8 cellular contexts compared by ENCODE assay signal in genomic region chr3:123584284-123584987, GRCh38. TPM values are rescaled to one million over a fixed set of nuclear protein-coding genes. Genes with fewer than 3 reads are reported as not detected.
A peak's percentile ranks its signal among the peaks of the same experiment; 100 is the strongest.
DNase-seq lines count a peak whose midpoint lies in the region; ATAC-seq and TF ChIP-seq lines count a peak whose summit lies in the region.

No MANE protein-coding gene starts in this region.

- H3K4me3 Mint-ChIP-seq in activated naive CD4-positive, alpha-beta T cell treated with anti-CD3 and anti-CD28 coated beads, Interleukin-2, amount 50 U/mL, for 24 hours, result no peak overlapping the region

- peak; percentile 33 for ATAC-seq in GM21619 (IDR thresholded peaks at IDR 0.05; ENCODE audit: unreplicated experiment)

- peaks cover 12% of the 10 kb centered on the region for H3K36me3 Mint-ChIP-seq in activated naive CD4-positive, alpha-beta T cell treated with anti-CD3 and anti-CD28 coated beads, Interleukin-2, amount 50 U/mL, for 24 hours

- peak in 3 of 4 experiments; percentile 39 to 47 (median 40) for DNase-seq in activated CD4-positive, CD25-positive, alpha-beta regulatory T cell (lab: John Stamatoyannopoulos, UW)
- no peak for DNase-seq in activated CD4-positive, CD25-positive, alpha-beta regulatory T cell treated with anti-CD3 and anti-CD28 coated beads, Interleukin-2, amount 50 U/mL, for 72 hours
- DNase-seq in cardiac septum (ENCODE audit: low spot score) (peak; percentile 82), posterior vena cava (ENCODE audit: low spot score) (peak; percentile 89), H4 (ENCODE audit: low spot score) (no peak)

- H3K4me2 ChIP-seq in KMS-11, result peak overlapping the region; percentile 78

- H3K79me2 ChIP-seq in KMS-11 (ENCODE audit: insufficient read depth, low read depth), result no peaks in the 10 kb centered on the region; the same call in 1 of the 2 replicates

- H3K9me3 Mint-ChIP-seq in activated naive CD4-positive, alpha-beta T cell treated with anti-CD3 and anti-CD28 coated beads, Interleukin-2, amount 50 U/mL, for 24 hours, result no peaks in the 10 kb centered on the region

- no peaks in the 10 kb centered on the region for H4K20me1 ChIP-seq in KMS-11 (ENCODE audit: insufficient read depth)

- peaks cover 30% of the 10 kb centered on the region for H3K4me1 Mint-ChIP-seq in activated naive CD4-positive, alpha-beta T cell treated with anti-CD3 and anti-CD28 coated beads, Interleukin-2, amount 50 U/mL, for 24 hours

- H3K9ac ChIP-seq in KMS-11, result peak overlapping the region; percentile 96; the same call in 1 of the 2 replicates

- H3K4me1 ChIP-seq in KMS-11 (ENCODE audit: low read depth, poor library complexity, severe bottlenecking), result peaks cover 23% of the 10 kb centered on the region

- no peak overlapping the region for H3K4me3 ChIP-seq in KMS-11 (IDR thresholded peaks at IDR 0.05; ENCODE audit: insufficient read depth, low read depth, low read length)

- TF ChIP-seq CTCF in KMS-11 (conservative IDR thresholded peaks at IDR 0.05; ENCODE audit: low read depth, low read length), result no peak

- peak overlapping the region; percentile 90; the same call in 1 of the 2 replicates for H3K27ac ChIP-seq in KMS-11

- peak overlapping the region; percentile 96 for H2AFZ ChIP-seq in KMS-11 (ENCODE audit: low read depth)

- no peaks in the 10 kb centered on the region for H3K27me3 ChIP-seq in KMS-11 (ENCODE audit: insufficient read depth, low read depth)

- no peaks in the 10 kb centered on the region for H3K27me3 Mint-ChIP-seq in activated naive CD4-positive, alpha-beta T cell treated with anti-CD3 and anti-CD28 coated beads, Interleukin-2, amount 50 U/mL, for 24 hours

- no peaks in the 10 kb centered on the region for H3K36me3 ChIP-seq in KMS-11 (ENCODE audit: insufficient read depth)

- intact Hi-C loops in cardiac septum (cut with DNase I) (no loop called here), posterior vena cava (cut with DNase I) (no loop called here)

- H3K27ac Mint-ChIP-seq in activated naive CD4-positive, alpha-beta T cell treated with anti-CD3 and anti-CD28 coated beads, Interleukin-2, amount 50 U/mL, for 24 hours, result peak overlapping the region; percentile 88

RNA-seq across cellular contexts. Expression of gene HACD2, which starts 0.4 kb away (rescaled TPM):
- total RNA-seq in cardiac septum (12.3 TPM), posterior vena cava (10 to 100 TPM; 16.5 to 19.9 TPM)
- total RNA-seq in H4 (2014; rRNA removed; shearing (Covaris generic)), result 23.7 and 30.5 TPM in 2 replicates

Comparison
In these comparisons a context has a peak if more than half of its experiments do, and no peak if none do; other contexts are left out.
1. DNase-seq: peak in activated CD4-positive, CD25-positive, alpha-beta regulatory T cell (3 of 4), cardiac septum (single experiment) and posterior vena cava (single experiment); none in activated CD4-positive, CD25-positive, alpha-beta regulatory T cell treated with anti-CD3 and anti-CD28 coated beads, Interleukin-2, amount 50 U/mL, for 72 hours (single experiment) and H4 (single experiment).